9 cellular contexts compared by ENCODE assay signal in genomic region chr13:26965976-26966375, GRCh38.
DNase-seq lines count a peak whose midpoint lies in the region; ATAC-seq and TF ChIP-seq lines count a peak whose summit lies in the region.
"Had no signal": no experiment of that assay in that cellular context is flagged by ENCODE, and none has a peak within 500 bp of the region (broad histone marks: within the 10 kb centered on the region; RNA-seq: fewer than 3 reads in every experiment).

No MANE protein-coding gene starts in this region.

- ATAC-seq in HG02623 (IDR thresholded peaks at IDR 0.05; ENCODE audit: unreplicated experiment): no peak
- ATAC-seq: gastrocnemius medialis had no signal

- H3K27me3 Mint-ChIP-seq in activated T-cell treated with anti-CD3 and anti-CD28 coated beads, Interleukin-2, amount 50 U/mL, for 24 hours: no peaks in the 10 kb centered on the region
- H3K27me3 Mint-ChIP-seq in nephron progenitor cell (ENCODE audit: low read depth, poor library complexity) (peaks cover 23% of the 10 kb centered on the region), osteocyte (ENCODE audit: unreplicated experiment) (peaks cover 14% of the 10 kb centered on the region)

- intact Hi-C loops in posterior cingulate gyrus (cut with DNase I): no loop called here

- DNase-seq in NCI-H2227 treated with DMSO at 0.1 percent for 48 hours (lab: John Stamatoyannopoulos, UW): peak; percentile 60
- peak; percentile 68 for DNase-seq in fibroblast of mammary gland (ENCODE audit: low read depth)
- DNase-seq in posterior cingulate gyrus: peak in 6 of 10 donors; percentile 18 to 87 (median 34)
- DNase-seq in activated T-cell treated with anti-CD3 and anti-CD28 coated beads, Interleukin-2, amount 50 U/mL, for 24 hours: no peak
- DNase-seq in nephron progenitor cell: no peak
- DNase-seq in osteocyte (ENCODE audit: extremely low spot score, unreplicated experiment): no peak
- DNase-seq: gastrocnemius medialis had no signal

- H3K4me1 Mint-ChIP-seq in activated T-cell treated with anti-CD3 and anti-CD28 coated beads, Interleukin-2, amount 50 U/mL, for 24 hours (ENCODE audit: low read depth): no peaks in the 10 kb centered on the region
- H3K4me1 Mint-ChIP-seq in nephron progenitor cell: peaks cover 57% of the 10 kb centered on the region
- H3K4me1 Mint-ChIP-seq in osteocyte (ENCODE audit: unreplicated experiment): peaks cover 8% of the 10 kb centered on the region

- H3K36me3 Mint-ChIP-seq in activated T-cell treated with anti-CD3 and anti-CD28 coated beads, Interleukin-2, amount 50 U/mL, for 24 hours (ENCODE audit: low read depth): no peaks in the 10 kb centered on the region
- no peaks in the 10 kb centered on the region for H3K36me3 Mint-ChIP-seq in nephron progenitor cell (ENCODE audit: low read depth)
- no peaks in the 10 kb centered on the region for H3K36me3 Mint-ChIP-seq in osteocyte (ENCODE audit: unreplicated experiment)

- TF ChIP-seq CTCF in fibroblast of mammary gland (conservative IDR thresholded peaks at IDR 0.05; ENCODE audit: control insufficient read depth, insufficient read depth, low read depth, low read length) (no peak), nephron progenitor cell (IDR thresholded peaks at IDR 0.05) (no peak), osteocyte (IDR thresholded peaks at IDR 0.05) (no peak)

- no peak overlapping the region for H3K4me3 Mint-ChIP-seq in activated T-cell treated with anti-CD3 and anti-CD28 coated beads, Interleukin-2, amount 50 U/mL, for 24 hours
- no peak overlapping the region for H3K4me3 Mint-ChIP-seq in nephron progenitor cell
- H3K4me3 Mint-ChIP-seq in osteocyte (ENCODE audit: unreplicated experiment): no peak overlapping the region

- no peak overlapping the region for H3K27ac Mint-ChIP-seq in activated T-cell treated with anti-CD3 and anti-CD28 coated beads, Interleukin-2, amount 50 U/mL, for 24 hours
- H3K27ac Mint-ChIP-seq in nephron progenitor cell (no peak overlapping the region), osteocyte (ENCODE audit: unreplicated experiment) (no peak overlapping the region)

- no peak for TF ChIP-seq RAD21 in Ishikawa (IDR thresholded peaks at IDR 0.05; ENCODE audit: low read depth)

- no peak overlapping the region for H3K4me3 ChIP-seq in fibroblast of mammary gland (ENCODE audit: control insufficient read depth, low read depth, low read length)
- H3K4me3 ChIP-seq: gastrocnemius medialis had no signal

- TF ChIP-seq EP300 in Ishikawa (IDR thresholded peaks at IDR 0.05; ENCODE audit: borderline replicate concordance): no peak

- H3K9me3 Mint-ChIP-seq in activated T-cell treated with anti-CD3 and anti-CD28 coated beads, Interleukin-2, amount 50 U/mL, for 24 hours: no peaks in the 10 kb centered on the region
- H3K9me3 Mint-ChIP-seq in nephron progenitor cell (no peaks in the 10 kb centered on the region), osteocyte (ENCODE audit: unreplicated experiment) (no peaks in the 10 kb centered on the region)

TF ChIP-seq in Ishikawa, 13 proteins besides CTCF, POLR2A, EP300 and RAD21:
- TF ChIP-seq EGR1 (IDR thresholded peaks at IDR 0.05): peak; percentile 21; the same call in 1 of the 2 replicates
- no peak for TF ChIP-seq REST (IDR thresholded peaks at IDR 0.05; ENCODE audit: low read depth)

Comparison
In these comparisons a context has a peak if more than half of its experiments do, and no peak if none do; other contexts are left out.
1. DNase-seq: peak in NCI-H2227 treated with DMSO at 0.1 percent for 48 hours (single experiment), fibroblast of mammary gland (single experiment) and posterior cingulate gyrus (6 of 10); none in activated T-cell treated with anti-CD3 and anti-CD28 coated beads, Interleukin-2, amount 50 U/mL, for 24 hours (single experiment), nephron progenitor cell (single experiment) and osteocyte (single experiment).